Comparison of ENCODE assay signal across 8 cellular contexts in genomic region chr20:38926934-38927616, GRCh38. TPM values are rescaled to one million over a fixed set of nuclear protein-coding genes. Genes with fewer than 3 reads are reported as not detected.
A peak's percentile ranks its signal among the peaks of the same experiment; 100 is the strongest.
DNase-seq lines count a peak whose midpoint lies in the region; ATAC-seq and TF ChIP-seq lines count a peak whose summit lies in the region.

No MANE protein-coding gene starts in this region.

- in situ Hi-C loops in GM13977 (cut with MboI; ENCODE audit: low pct_unique_long_range_greater_than_20kb, low sequenced_read_pairs, unreplicated experiment) = loop anchor here (10.0 kb wide), 1 partner anchor 118 kb away; no protein-coding TSS in a partner anchor
- in situ Hi-C loops in G401 (cut with HindIII; ENCODE audit: low sequenced_read_pairs) = no loop called here

- peaks cover 18% of the 10 kb centered on the region for H3K36me3 Mint-ChIP-seq in activated B cell treated with CpG ODN at 0.5 μM for 24 hours (ENCODE audit: low read depth)

- H3K4me3 ChIP-seq in iPS-11a (ENCODE audit: low read depth, low read length) (peak overlapping the region; percentile 85), stomach smooth muscle (ENCODE audit: low read length in 2 of 2) (peak overlapping the region; percentile 75 to 90)

- H3K4me1 ChIP-seq in stomach smooth muscle (ENCODE audit: control insufficient read depth, insufficient read depth, low read length) = peaks cover 43% of the 10 kb centered on the region

- peaks cover 0 to 2% of the 10 kb centered on the region in 2 donors for H3K27me3 ChIP-seq in stomach smooth muscle (ENCODE audit: control insufficient read depth in 1 of 2, insufficient read depth in 2 of 2, low read length in 2 of 2)

- no peaks in the 10 kb centered on the region for H3K9me3 Mint-ChIP-seq in activated B cell treated with CpG ODN at 0.5 μM for 24 hours

- H3K27me3 Mint-ChIP-seq in activated B cell treated with CpG ODN at 0.5 μM for 24 hours = peaks cover 3% of the 10 kb centered on the region

- CTCF ChIA-PET in activated B cell treated with CpG ODN at 0.5 μM for 24 hours (lab: Charles Lee) = interaction anchor here (1.3 to 1.4 kb wide), 8 partner anchors 34 to 122 kb away, joined by 4 to 17 read pairs (median 4); partner anchors contain the start of gene DHX35

- no peak for TF ChIP-seq CTCF in GM13977 (IDR thresholded peaks at IDR 0.05; ENCODE audit: extremely low read depth, insufficient read depth, missing control alignments)
- TF ChIP-seq CTCF in activated B cell treated with CpG ODN at 0.5 μM for 24 hours (IDR thresholded peaks at IDR 0.05) = no peak
- TF ChIP-seq CTCF in omental fat pad (IDR thresholded peaks at IDR 0.05) = no peak

- peak overlapping the region; percentile 81 to 89 for H3K9ac ChIP-seq in stomach smooth muscle (ENCODE audit: low read length in 2 of 2)

- peak; percentile 5 for ATAC-seq in HG02588 (IDR thresholded peaks at IDR 0.05; ENCODE audit: unreplicated experiment)
- ATAC-seq in activated B cell treated with CpG ODN at 0.5 μM for 24 hours (ENCODE audit: low read depth) = no peak
- no peak for ATAC-seq in HG02763 (IDR thresholded peaks at IDR 0.05; ENCODE audit: unreplicated experiment)
- no peak for ATAC-seq in omental fat pad (ENCODE audit: low FRiP score)

- H3K36me3 ChIP-seq in stomach smooth muscle (ENCODE audit: control insufficient read depth in 2 of 2, insufficient read depth in 2 of 2, low read length in 2 of 2) = peaks cover 0 to 4% of the 10 kb centered on the region in 2 donors

- H3K4me3 Mint-ChIP-seq in activated B cell treated with CpG ODN at 0.5 μM for 24 hours = peak overlapping the region; percentile 77

- H3K27ac Mint-ChIP-seq in activated B cell treated with CpG ODN at 0.5 μM for 24 hours = peak overlapping the region; percentile 30

- no peaks in the 10 kb centered on the region for H3K9me3 ChIP-seq in stomach smooth muscle (ENCODE audit: control insufficient read depth in 2 of 2, low read length in 2 of 2)

- peak overlapping the region; percentile 76 for H3K27ac ChIP-seq in stomach smooth muscle (ENCODE audit: low read length)

- intact Hi-C loops in activated B cell treated with CpG ODN at 0.5 μM for 24 hours (cut with micrococcal nuclease) = loop anchor here (1.0 to 2.0 kb wide), 4 partner anchors 35 to 179 kb away; partner anchors contain the start of genes ACTR5 and DHX35

- POLR2A ChIA-PET in activated B cell treated with CpG ODN at 0.5 μM for 24 hours (lab: Charles Lee) = interaction anchor here (0.6 to 2.1 kb wide), 3 partner anchors 35 to 768 kb away, joined by 4 to 19 read pairs (median 4); partner anchors contain the start of genes DHX35 and PPP1R16B

- DNase-seq in GM13977 (ENCODE audit: low spot score) = peak; percentile 30
- no peak for DNase-seq in activated B cell treated with CpG ODN at 0.5 μM for 24 hours
- DNase-seq in omental fat pad (ENCODE audit: low spot score) = no peak
- DNase-seq in G401 (ENCODE audit: low spot score) = no peak

- peaks cover 12% of the 10 kb centered on the region for H3K4me1 Mint-ChIP-seq in activated B cell treated with CpG ODN at 0.5 μM for 24 hours

RNA-seq across cellular contexts. Expression of gene FAM83D, which starts 0.9 kb away (rescaled TPM):
- total RNA-seq in activated B cell treated with CpG ODN at 0.5 μM for 24 hours (0.93 and 1.2 TPM in 2 replicates), omental fat pad (1 to 10 TPM in 3 of 4 donors, under 1 TPM in 1; 0.93 to 3.2 (median 1.3) TPM)
- 38.4 and 43.1 TPM in 2 replicates for total RNA-seq in G401 (2014; rRNA removed; shearing (Covaris generic))

RNA-seq across cellular contexts. Expression of gene DHX35, which starts 35.1 kb away (rescaled TPM):
- total RNA-seq in activated B cell treated with CpG ODN at 0.5 μM for 24 hours = 9.5 TPM in 2 replicates
- total RNA-seq in omental fat pad = 10 to 100 TPM; 13.3 to 18.1 (median 15.5) TPM
- total RNA-seq in G401 (2014; rRNA removed; shearing (Covaris generic)) = 14.5 and 19.8 TPM in 2 replicates
